ENCODE assay signal across 11 cellular contexts in the genomic region with DNA sequence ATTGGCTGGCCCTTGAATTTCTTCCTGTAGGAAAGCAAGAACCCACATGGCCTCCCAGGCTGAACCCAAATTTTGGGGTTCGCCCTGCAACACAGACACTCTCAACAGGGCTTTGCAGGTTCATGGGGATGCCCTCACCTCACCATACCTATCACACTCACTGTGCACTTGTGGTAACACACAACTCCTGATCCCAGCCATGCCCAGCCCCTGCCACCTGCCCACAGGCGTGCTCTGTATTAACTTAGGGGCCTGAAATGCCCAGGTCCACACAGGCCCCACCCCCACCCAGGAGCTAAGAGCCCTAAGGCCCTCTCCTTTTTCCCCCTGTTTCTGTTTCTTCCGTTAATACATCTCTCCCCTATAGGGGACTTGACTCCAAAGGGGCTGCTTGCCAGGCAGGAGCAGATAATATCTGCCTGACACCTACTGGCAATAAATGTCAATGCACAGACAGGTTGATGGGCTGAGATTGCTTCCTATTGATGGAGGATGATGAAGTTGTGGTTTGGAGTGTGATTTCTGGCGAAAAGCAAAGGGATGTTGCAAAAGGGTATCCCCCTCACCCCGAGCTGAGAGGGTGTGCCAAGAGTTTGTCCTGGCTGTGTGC.
DNase-seq lines count a peak whose midpoint lies in the region; ATAC-seq and TF ChIP-seq lines count a peak whose summit lies in the region.
"Had no signal": no experiment of that assay in that cellular context is flagged by ENCODE, and none has a peak within 500 bp of the region (broad histone marks: within the 10 kb centered on the region; RNA-seq: fewer than 3 reads in every experiment).

No MANE protein-coding gene starts in this region.

- DNase-seq in NCI-H1417 (lab: John Stamatoyannopoulos, UW), result peak; percentile 3 to 52 (median 3)
- DNase-seq in NCI-H1417 treated with DMSO at 0.1 percent for 48 hours (lab: John Stamatoyannopoulos, UW), result no peak
- peak; percentile 41 for DNase-seq in NCI-H1105 (lab: John Stamatoyannopoulos, UW)
- DNase-seq in epithelial cell of esophagus (ENCODE audit: low read depth), result peak; percentile 11
- DNase-seq in progenitor cell of endocrine pancreas (ENCODE audit: low spot score, unreplicated experiment), result no peak
- no peak for DNase-seq in stimulated activated CD4-positive, alpha-beta T cell treated with anti-CD3 and anti-CD28 coated beads, Interleukin-1b, Interleukin-23, amount 100 ng/mL, for 48 hours
- no peak for DNase-seq in KG1 (lab: John Stamatoyannopoulos, UW)
- DNase-seq: activated naive CD4-positive, alpha-beta T cell treated with Interleukin-2 at 50 U/mL for 16 hours; glutamatergic neuron had no signal

- H3K27me3 Mint-ChIP-seq in progenitor cell of endocrine pancreas, result peaks cover 14% of the 10 kb centered on the region

- H3K4me3 ChIP-seq in epithelial cell of esophagus (ENCODE audit: low read length), result no peak overlapping the region
- H3K4me3 ChIP-seq: HAP-1 had no signal

- H3K9me3 Mint-ChIP-seq in progenitor cell of endocrine pancreas (ENCODE audit: low read depth), result no peaks in the 10 kb centered on the region

- no peaks in the 10 kb centered on the region for H3K36me3 Mint-ChIP-seq in progenitor cell of endocrine pancreas (ENCODE audit: insufficient read depth)

- no peak overlapping the region for H3K4me3 Mint-ChIP-seq in progenitor cell of endocrine pancreas (ENCODE audit: low read depth)

- no peak overlapping the region for H3K27ac Mint-ChIP-seq in progenitor cell of endocrine pancreas

- TF ChIP-seq CTCF in epithelial cell of esophagus (IDR thresholded peaks at IDR 0.05; ENCODE audit: insufficient read depth, low read depth, low read length, missing control alignments) (peak; percentile 37), progenitor cell of endocrine pancreas (IDR thresholded peaks at IDR 0.05; ENCODE audit: unreplicated experiment) (peak; percentile 41)

- H3K4me1 Mint-ChIP-seq in progenitor cell of endocrine pancreas (ENCODE audit: low read depth), result no peaks in the 10 kb centered on the region

- ATAC-seq in HG02938 (IDR thresholded peaks at IDR 0.05; ENCODE audit: unreplicated experiment), result no peak

Comparison
In these comparisons a context has a peak if more than half of its experiments do, and no peak if none do; other contexts are left out.
1. DNase-seq: peak in NCI-H1417 (3 of 3), NCI-H1105 (single experiment) and epithelial cell of esophagus (single experiment); none in NCI-H1417 treated with DMSO at 0.1 percent for 48 hours (single experiment), progenitor cell of endocrine pancreas (single experiment), stimulated activated CD4-positive, alpha-beta T cell treated with anti-CD3 and anti-CD28 coated beads, Interleukin-1b, Interleukin-23, amount 100 ng/mL, for 48 hours (single experiment) and KG1 (single experiment).